Comparison of ENCODE assay signal across 27 cellular contexts in the genomic region with DNA sequence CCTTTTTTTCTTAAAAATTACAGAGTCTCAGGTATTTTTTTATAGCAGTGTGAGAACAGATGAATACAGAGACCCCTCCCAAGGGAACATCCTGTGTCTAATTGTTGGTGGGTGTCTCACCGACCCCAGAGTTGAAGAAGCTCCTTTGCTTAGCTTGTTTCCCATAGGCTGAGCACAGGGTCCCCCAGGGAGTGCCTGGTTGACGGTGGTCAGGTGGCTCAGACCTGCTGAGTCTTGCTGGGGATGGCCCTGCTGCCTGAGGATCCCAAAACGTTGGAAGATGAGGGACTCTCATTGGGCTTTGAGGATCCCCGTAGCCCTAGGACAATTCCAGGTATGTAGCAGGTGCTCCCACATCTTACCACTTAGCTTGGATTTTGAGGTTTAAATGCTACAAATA. TPM values are rescaled to one million over a fixed set of nuclear protein-coding genes. Genes with fewer than 3 reads are reported as not detected.
"Had no signal": no experiment of that assay in that cellular context is flagged by ENCODE, and none has a peak within 500 bp of the region (broad histone marks: within the 10 kb centered on the region; RNA-seq: fewer than 3 reads in every experiment).

No MANE protein-coding gene starts in this region.

- H3K27ac Mint-ChIP-seq: activated naive CD8-positive, alpha-beta T cell; nephron; type B pancreatic cell had no signal

- DNase-seq: activated CD4-positive, CD25-positive, alpha-beta regulatory T cell treated with anti-CD3 and anti-CD28 coated beads, Interleukin-2, amount 50 U/mL, for 72 hours; activated CD8-positive, alpha-beta memory T cell treated with anti-CD3 and anti-CD28 coated beads, Interleukin-2, amount 50 U/mL, for 4 hours; activated naive CD4-positive, alpha-beta T cell treated with Interleukin-2 at 50 U/mL for 16 hours; activated T-cell treated with anti-CD3 and anti-CD28 coated beads, Interleukin-2, amount 50 U/mL, for 24 hours; anterior cingulate cortex; cerebellar nuclear complex; colonic mucosa; effector CD8-positive, alpha-beta T cell; glutamatergic neuron; islet precursor cell; left ventricle myocardium inferior; mesendoderm; mucosa of descending colon; right lobe of liver; stimulated activated CD4-positive, alpha-beta T cell treated with anti-CD3 and anti-CD28 coated beads, Interleukin-2, amount 100 ng/mL, for 48 hours; stimulated activated naive CD8-positive, alpha-beta T cell treated with anti-CD3 and anti-CD28 coated beads, Interleukin-15, amount 100 ng/mL, for 72 hours; substantia nigra; T-helper 2 cell; uterus had no signal

- H3K9me3 Mint-ChIP-seq: activated T-cell treated with anti-CD3 and anti-CD28 coated beads, Interleukin-2, amount 50 U/mL, for 24 hours; stimulated activated naive CD8-positive, alpha-beta T cell treated with anti-CD3 and anti-CD28 coated beads, Interleukin-15, amount 100 ng/mL, for 72 hours had no signal

- H3K27me3 Mint-ChIP-seq: activated naive CD8-positive, alpha-beta T cell; activated T-cell treated with anti-CD3 and anti-CD28 coated beads, Interleukin-2, amount 50 U/mL, for 24 hours; stimulated activated naive CD8-positive, alpha-beta T cell treated with anti-CD3 and anti-CD28 coated beads, Interleukin-15, amount 100 ng/mL, for 72 hours; type B pancreatic cell had no signal

- H3K9me3 ChIP-seq: left ventricle myocardium inferior, mucosa of descending colon, right lobe of liver, uterus had no signal

- H3K36me3 ChIP-seq: colonic mucosa, right lobe of liver, uterus had no signal

- H3K4me3 ChIP-seq: colonic mucosa, hepatocyte, left ventricle myocardium inferior, lung, mucosa of descending colon, right lobe of liver, uterus had no signal

- H3K4me3 Mint-ChIP-seq: activated naive CD8-positive, alpha-beta T cell; activated T-cell treated with anti-CD3 and anti-CD28 coated beads, Interleukin-2, amount 50 U/mL, for 24 hours; nephron; stimulated activated naive CD8-positive, alpha-beta T cell treated with anti-CD3 and anti-CD28 coated beads, Interleukin-15, amount 100 ng/mL, for 72 hours; type B pancreatic cell had no signal

- H3K27me3 ChIP-seq: colonic mucosa, hepatocyte, right lobe of liver, uterus had no signal

- H3K36me3 Mint-ChIP-seq: type B pancreatic cell had no signal

- ATAC-seq: mucosa of descending colon, right lobe of liver had no signal

- H3K4me1 ChIP-seq: colonic mucosa, left ventricle myocardium inferior, right lobe of liver, uterus had no signal

- H3K4me1 Mint-ChIP-seq: nephron had no signal

- H3K27ac ChIP-seq: colonic mucosa, hepatocyte, left ventricle myocardium inferior, right lobe of liver, uterus had no signal

RNA-seq across cellular contexts. Expression of a gene that starts 48.8 kb away (rescaled TPM):
- total RNA-seq: activated CD8-positive, alpha-beta memory T cell treated with anti-CD3 and anti-CD28 coated beads for 36 hours; bronchial epithelial cell; colonic mucosa; dermis microvascular lymphatic vessel endothelial cell; left ventricle myocardium inferior had no signal

RNA-seq across cellular contexts. Expression of a gene that starts 53.9 kb away (rescaled TPM):
- total RNA-seq: dermis microvascular lymphatic vessel endothelial cell had no signal
